ENCODE assay signal across 2 cellular contexts in the genomic region with DNA sequence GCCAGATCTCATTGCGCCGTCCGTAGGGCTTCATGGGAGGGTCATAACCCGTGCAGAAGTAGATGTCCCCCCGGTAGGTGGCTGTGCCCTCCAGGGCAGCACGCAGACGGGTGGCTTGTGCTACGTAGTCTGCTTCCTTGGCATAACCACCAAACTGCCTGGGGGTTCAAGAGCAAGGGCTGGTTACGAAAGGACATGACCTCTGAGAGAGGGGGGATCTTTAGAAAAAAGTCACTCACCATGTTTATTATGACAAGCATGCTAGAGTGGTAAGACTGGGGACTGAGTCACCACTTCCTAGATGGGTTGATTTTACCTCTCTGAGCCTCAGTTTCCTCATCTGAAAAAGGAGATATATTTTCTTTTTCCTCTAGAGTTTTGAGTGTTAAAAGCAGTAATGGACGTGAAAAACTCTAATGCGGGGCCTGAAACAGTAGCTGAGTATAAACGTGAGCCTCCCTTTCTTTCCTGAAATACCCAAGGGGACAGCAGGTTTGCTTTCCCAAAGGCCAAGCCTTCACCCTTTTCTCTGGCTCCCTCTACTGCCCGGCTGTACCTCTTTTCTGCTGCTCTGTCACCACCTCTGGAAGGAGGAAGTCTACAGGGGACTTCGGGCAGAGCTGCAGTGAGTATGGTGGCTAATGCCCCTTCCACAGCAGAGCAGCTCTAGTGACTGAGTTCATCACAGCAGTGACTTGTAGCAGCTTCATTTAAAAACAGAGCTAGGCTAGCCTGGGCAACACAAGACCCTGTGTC.
TF ChIP-seq lines count a peak whose summit lies in the region.

No MANE protein-coding gene starts in this region.

TF ChIP-seq in GM12878, 131 proteins besides CTCF, POLR2A, EP300 and RAD21:
- TF ChIP-seq RCOR1 (conservative IDR thresholded peaks at IDR 0.05; ENCODE audit: low read depth, low read length) (no peak), SMC3 (IDR thresholded peaks at IDR 0.05; ENCODE audit: borderline replicate concordance, low read length) (peak; percentile 34; the same call in 1 of the 2 replicates)

TF ChIP-seq in HepG2, 621 proteins besides CTCF, POLR2A, EP300 and RAD21:
- TF ChIP-seq SMC3 (IDR thresholded peaks at IDR 0.05; ENCODE audit: low read length) (peak; percentile 51; the same call in 1 of the 2 replicates), ZNF709 (CRISPR knock-in tag; IDR thresholded peaks at IDR 0.05) (no peak), ZNF605 (CRISPR knock-in tag; IDR thresholded peaks at IDR 0.05) (0 out of 2 replicates have a peak, but pooled peaks have one; percentile 40), XRCC5 (optimal IDR thresholded peaks at IDR 0.05; ENCODE audit: low read length) (peak; percentile 23), ELF3 (CRISPR knock-in tag; IDR thresholded peaks at IDR 0.05) (0 out of 2 replicates have a peak, but pooled peaks have one; percentile 36), STAG1 (CRISPR knock-in tag; IDR thresholded peaks at IDR 0.05) (peak; percentile 71), ZNF781 (CRISPR knock-in tag; IDR thresholded peaks at IDR 0.05; ENCODE audit: borderline replicate concordance, not compliant biosample characterization) (no peak)
- TF ChIP-seq, protein P1, sequence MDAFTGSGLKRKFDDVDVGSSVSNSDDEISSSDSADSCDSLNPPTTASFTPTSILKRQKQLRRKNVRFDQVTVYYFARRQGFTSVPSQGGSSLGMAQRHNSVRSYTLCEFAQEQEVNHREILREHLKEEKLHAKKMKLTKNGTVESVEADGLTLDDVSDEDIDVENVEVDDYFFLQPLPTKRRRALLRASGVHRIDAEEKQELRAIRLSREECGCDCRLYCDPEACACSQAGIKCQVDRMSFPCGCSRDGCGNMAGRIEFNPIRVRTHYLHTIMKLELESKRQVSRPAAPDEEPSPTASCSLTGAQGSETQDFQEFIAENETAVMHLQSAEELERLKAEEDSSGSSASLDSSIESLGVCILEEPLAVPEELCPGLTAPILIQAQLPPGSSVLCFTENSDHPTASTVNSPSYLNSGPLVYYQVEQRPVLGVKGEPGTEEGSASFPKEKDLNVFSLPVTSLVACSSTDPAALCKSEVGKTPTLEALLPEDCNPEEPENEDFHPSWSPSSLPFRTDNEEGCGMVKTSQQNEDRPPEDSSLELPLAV (CRISPR knock-in tag; conservative IDR thresholded peaks at IDR 0.05; ENCODE audit: low read depth) = no peak
